Comparison of ENCODE assay signal across 11 cellular contexts in the genomic region with DNA sequence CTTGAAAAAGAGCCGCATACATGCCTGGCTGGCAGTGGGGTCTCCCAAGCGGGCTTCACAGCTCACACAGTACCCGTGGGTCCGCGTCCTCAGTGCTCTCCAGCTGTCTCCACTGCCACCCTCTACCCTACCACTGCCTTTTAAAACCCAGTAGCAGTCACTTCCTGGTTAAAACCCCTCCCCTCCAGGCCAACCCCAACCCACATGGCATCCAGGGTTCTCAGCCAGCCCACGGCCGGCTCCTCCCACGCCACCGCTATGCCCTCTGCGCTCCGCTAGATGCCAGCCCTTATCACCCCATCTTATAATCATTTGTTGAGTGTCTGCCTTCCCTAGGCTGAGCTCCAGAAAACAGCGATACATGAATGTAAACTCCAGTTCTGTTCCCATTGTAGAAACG. TPM values are rescaled to one million over a fixed set of nuclear protein-coding genes. Genes with fewer than 3 reads are reported as not detected.
DNase-seq lines count a peak whose midpoint lies in the region; ATAC-seq, FAIRE-seq and TF ChIP-seq lines count a peak whose summit lies in the region.
"Not testable (repeated sequence)": the region's sequence is repeated elsewhere in the genome, so short reads cannot be mapped to it uniquely, and the experiment has no call there.
"Had no signal": no experiment of that assay in that cellular context is flagged by ENCODE, and none has a peak within 500 bp of the region (broad histone marks: within the 10 kb centered on the region; RNA-seq: fewer than 3 reads in every experiment).

No MANE protein-coding gene starts in this region.

- H4K20me1 ChIP-seq in HepG2 (ENCODE audit: insufficient read depth, low read length), result not testable (repeated sequence)

- TF ChIP-seq EP300 in HepG2 (IDR thresholded peaks at IDR 0.05; ENCODE audit: low read depth in 2 of 2, low read length in 2 of 2); HepG2 (CRISPR knock-in tag; IDR thresholded peaks at IDR 0.05; ENCODE audit: borderline replicate concordance): not testable (repeated sequence)

- ATAC-seq in CD8-positive, alpha-beta T cell, result peak; percentile 80
- peak; percentile 67 for ATAC-seq in Panc1
- ATAC-seq in activated CD8-positive, alpha-beta T cell treated with anti-CD3 and anti-CD28 coated beads for 36 hours, result peak; percentile 69
- peak; percentile 71 for ATAC-seq in activated naive CD8-positive, alpha-beta T cell treated with anti-CD3 and anti-CD28 coated beads, Interleukin-2, amount 50 U/mL, for 24 hours
- peak; percentile 29 for ATAC-seq in Right ventricle myocardium superior (ENCODE audit: poor library complexity)
- peak; percentile 17 for ATAC-seq in HepG2
- peak; percentile 83 to 86 for ATAC-seq in naive thymus-derived CD8-positive, alpha-beta T cell
- ATAC-seq in stimulated activated naive B cell treated with anti-CD40 and anti-IgM and Interleukin-4, amounts not matched to agents 10 μg/mL and 1 μg/mL and 100 μg/mL, for 72 hours (replicated peaks), result peak; percentile 78 to 80

- H3K4me3 Mint-ChIP-seq in CD8-positive, alpha-beta T cell; activated CD8-positive, alpha-beta T cell treated with anti-CD3 and anti-CD28 coated beads for 36 hours; activated naive CD8-positive, alpha-beta T cell treated with anti-CD3 and anti-CD28 coated beads, Interleukin-2, amount 50 U/mL, for 24 hours; naive thymus-derived CD8-positive, alpha-beta T cell; stimulated activated naive B cell treated with anti-CD40 and anti-IgM and Interleukin-4, amounts not matched to agents 10 μg/mL and 1 μg/mL and 100 μg/mL, for 72 hours: not testable (repeated sequence)

- not testable (repeated sequence) for H3K4me3 ChIP-seq in CD8-positive, alpha-beta T cell (ENCODE audit: low read depth, low read length); Panc1 (ENCODE audit: low read depth in 2 of 2, low read length in 2 of 2); HepG2 (replicated peaks in 1 of 3; ENCODE audit: insufficient read depth in 1 of 3, low read depth in 2 of 3, low read length in 3 of 3)

- not testable (repeated sequence) for BruUV-seq in Panc1 (replicated peaks; lab: Mats Ljungman, UMichigan); HepG2 (replicated peaks; lab: Mats Ljungman, UMichigan)

- not testable (repeated sequence) for H3K4me2 ChIP-seq in HepG2 (ENCODE audit: low read depth, low read length)

- not testable (repeated sequence) for H3K36me3 Mint-ChIP-seq in CD8-positive, alpha-beta T cell; activated CD8-positive, alpha-beta T cell treated with anti-CD3 and anti-CD28 coated beads for 36 hours (ENCODE audit: low read depth); activated naive CD8-positive, alpha-beta T cell treated with anti-CD3 and anti-CD28 coated beads, Interleukin-2, amount 50 U/mL, for 24 hours (ENCODE audit: low read depth); naive thymus-derived CD8-positive, alpha-beta T cell; stimulated activated naive B cell treated with anti-CD40 and anti-IgM and Interleukin-4, amounts not matched to agents 10 μg/mL and 1 μg/mL and 100 μg/mL, for 72 hours

- intact Hi-C loops in CD8-positive, alpha-beta T cell (cut with DNase I, micrococcal nuclease); Panc1 (cut with micrococcal nuclease; ENCODE audit: unreplicated experiment); activated CD8-positive, alpha-beta T cell treated with anti-CD3 and anti-CD28 coated beads for 36 hours (cut with micrococcal nuclease); Right ventricle myocardium superior (cut with DNase I); HepG2 (cut with micrococcal nuclease; ENCODE audit: unreplicated experiment): not testable (repeated sequence)

- not testable (repeated sequence) for TF ChIP-seq POLR2A in HepG2 (IDR thresholded peaks at IDR 0.05; ENCODE audit: insufficient read depth in 1 of 2, low read depth in 2 of 2, low read length in 2 of 2)

- not testable (repeated sequence) for TF ChIP-seq CTCF in CD8-positive, alpha-beta T cell (IDR thresholded peaks at IDR 0.05); Panc1 (IDR thresholded peaks at IDR 0.05); activated CD8-positive, alpha-beta T cell treated with anti-CD3 and anti-CD28 coated beads for 36 hours (IDR thresholded peaks at IDR 0.05); HepG2 (CRISPR knock-in tag; IDR thresholded peaks at IDR 0.05)

- H3K27me3 Mint-ChIP-seq in CD8-positive, alpha-beta T cell (ENCODE audit: low read depth); activated CD8-positive, alpha-beta T cell treated with anti-CD3 and anti-CD28 coated beads for 36 hours; activated naive CD8-positive, alpha-beta T cell treated with anti-CD3 and anti-CD28 coated beads, Interleukin-2, amount 50 U/mL, for 24 hours; naive thymus-derived CD8-positive, alpha-beta T cell; stimulated activated naive B cell treated with anti-CD40 and anti-IgM and Interleukin-4, amounts not matched to agents 10 μg/mL and 1 μg/mL and 100 μg/mL, for 72 hours: not testable (repeated sequence)

- not testable (repeated sequence) for H3K79me2 ChIP-seq in HepG2 (ENCODE audit: insufficient read depth, low read length)

- H3K36me3 ChIP-seq in CD8-positive, alpha-beta T cell (ENCODE audit: insufficient read depth, low read length); Panc1 (ENCODE audit: control insufficient read depth, insufficient read depth, low read length); HepG2 (replicated peaks in 1 of 2; ENCODE audit: control insufficient read depth in 1 of 2, insufficient read depth in 2 of 2, low read length in 2 of 2): not testable (repeated sequence)

- not testable (repeated sequence) for H3K9me3 ChIP-seq in CD8-positive, alpha-beta T cell (ENCODE audit: low read length); Panc1 (ENCODE audit: control insufficient read depth, insufficient read depth, low read depth, low read length); HepG2 (ENCODE audit: low read length)

- H3K4me1 ChIP-seq in CD8-positive, alpha-beta T cell (ENCODE audit: insufficient read depth, low read length); Panc1 (ENCODE audit: control insufficient read depth, insufficient read depth, low read length); HepG2 (ENCODE audit: insufficient read depth, low read length): not testable (repeated sequence)

- not testable (repeated sequence) for DNase-seq in CD8-positive, alpha-beta T cell; Panc1 (ENCODE audit: low read depth, low spot score); activated CD8-positive, alpha-beta T cell treated with anti-CD3 and anti-CD28 coated beads for 36 hours; activated naive CD8-positive, alpha-beta T cell treated with anti-CD3 and anti-CD28 coated beads, Interleukin-2, amount 50 U/mL, for 24 hours; Right ventricle myocardium superior; HepG2 (ENCODE audit: low spot score); naive thymus-derived CD8-positive, alpha-beta T cell; stimulated activated naive B cell treated with anti-CD40 and anti-IgM and Interleukin-4, amounts not matched to agents 10 μg/mL and 1 μg/mL and 100 μg/mL, for 72 hours

- not testable (repeated sequence) for H3K27ac Mint-ChIP-seq in CD8-positive, alpha-beta T cell; activated CD8-positive, alpha-beta T cell treated with anti-CD3 and anti-CD28 coated beads for 36 hours; activated naive CD8-positive, alpha-beta T cell treated with anti-CD3 and anti-CD28 coated beads, Interleukin-2, amount 50 U/mL, for 24 hours; naive thymus-derived CD8-positive, alpha-beta T cell; stimulated activated naive B cell treated with anti-CD40 and anti-IgM and Interleukin-4, amounts not matched to agents 10 μg/mL and 1 μg/mL and 100 μg/mL, for 72 hours

- CTCF ChIA-PET in CD8-positive, alpha-beta T cell (lab: Charles Lee); Panc1 (lab: Charles Lee); activated CD8-positive, alpha-beta T cell treated with anti-CD3 and anti-CD28 coated beads for 36 hours (lab: Charles Lee); HepG2 (lab: Yijun Ruan, JAX; ENCODE audit: low intra/inter-chr PET ratio, low total read pairs): not testable (repeated sequence)

- H3K9me3 Mint-ChIP-seq in CD8-positive, alpha-beta T cell; activated CD8-positive, alpha-beta T cell treated with anti-CD3 and anti-CD28 coated beads for 36 hours; activated naive CD8-positive, alpha-beta T cell treated with anti-CD3 and anti-CD28 coated beads, Interleukin-2, amount 50 U/mL, for 24 hours; naive thymus-derived CD8-positive, alpha-beta T cell; stimulated activated naive B cell treated with anti-CD40 and anti-IgM and Interleukin-4, amounts not matched to agents 10 μg/mL and 1 μg/mL and 100 μg/mL, for 72 hours: not testable (repeated sequence)

- 0% methylated on average over 2 of the region's 13 CpGs for WGBS in HepG2 (ENCODE audit: low lambda C conversion rate)

- not testable (repeated sequence) for H2AFZ ChIP-seq in HepG2 (ENCODE audit: low read length)

- not testable (repeated sequence) for FAIRE-seq in HepG2 (lab: Jason Lieb, UNC)

- POLR2A ChIA-PET in CD8-positive, alpha-beta T cell (lab: Charles Lee); Panc1 (lab: Charles Lee); activated CD8-positive, alpha-beta T cell treated with anti-CD3 and anti-CD28 coated beads for 36 hours (lab: Charles Lee); HepG2 (lab: Yijun Ruan, JAX); naive thymus-derived CD8-positive, alpha-beta T cell (lab: Charles Lee): not testable (repeated sequence)

- not testable (repeated sequence) for H3K27ac ChIP-seq in CD8-positive, alpha-beta T cell (ENCODE audit: low read depth, low read length); Panc1 (ENCODE audit: low read length); HepG2 (ENCODE audit: extremely low read length, insufficient read depth, low read length)

- not testable (repeated sequence) for TF ChIP-seq RAD21 in HepG2 (CRISPR knock-in tag; IDR thresholded peaks at IDR 0.05)

- not testable (repeated sequence) for H3K9ac ChIP-seq in HepG2 (ENCODE audit: insufficient read depth, low read depth, low read length)

- in situ Hi-C loops in Panc1 (cut with HindIII; ENCODE audit: low pct_unique_long_range_greater_than_20kb, low sequenced_read_pairs); HepG2 (cut with HindIII; ENCODE audit: extremely low pct_ligation_motif_present, low pct_unique_long_range_greater_than_20kb): not testable (repeated sequence)

- not testable (repeated sequence) for H3K27me3 ChIP-seq in CD8-positive, alpha-beta T cell (ENCODE audit: insufficient read depth, low read length); Panc1 (ENCODE audit: control insufficient read depth, insufficient read depth, low read length); HepG2 (ENCODE audit: control insufficient read depth in 1 of 2, insufficient read depth in 2 of 2, low read length in 2 of 2)

- H3K4me1 Mint-ChIP-seq in CD8-positive, alpha-beta T cell (ENCODE audit: low read depth); activated CD8-positive, alpha-beta T cell treated with anti-CD3 and anti-CD28 coated beads for 36 hours (ENCODE audit: low read depth); activated naive CD8-positive, alpha-beta T cell treated with anti-CD3 and anti-CD28 coated beads, Interleukin-2, amount 50 U/mL, for 24 hours; naive thymus-derived CD8-positive, alpha-beta T cell; stimulated activated naive B cell treated with anti-CD40 and anti-IgM and Interleukin-4, amounts not matched to agents 10 μg/mL and 1 μg/mL and 100 μg/mL, for 72 hours: not testable (repeated sequence)

RNA-seq across cellular contexts. Expression of a gene that starts 37.2 kb away (rescaled TPM):
- total RNA-seq in CD8-positive, alpha-beta T cell, result under 1 TPM; 0.33 to 0.49 TPM
- total RNA-seq in Panc1 (2021; ENCODE audit: unreplicated experiment) (1.5 TPM), Right ventricle myocardium superior (0.19 TPM), HepG2 (2016; rRNA removed; fragmentation: Illumina TruSeq; extraction: Trizol) (0.38 and 0.41 TPM in 2 replicates)
- polyA plus RNA-seq in Panc1 (2012; ENCODE audit: insufficient read length), result 0.40 TPM
- total RNA-seq in activated CD8-positive, alpha-beta T cell treated with anti-CD3 and anti-CD28 coated beads for 36 hours, result under 1 TPM; 0.34 to 0.49 TPM
- total RNA-seq in HepG2 (2016; cell fraction: cytosol; rRNA removed; fragmentation: Illumina TruSeq; extraction: Trizol; ENCODE audit: low read depth), result not detected in 2 replicates
- total RNA-seq in HepG2 (2016; cell fraction: insoluble cytoplasmic fraction; rRNA removed; fragmentation: Illumina TruSeq; extraction: Trizol), result 0.16 and 0.28 TPM in 2 replicates
- total RNA-seq in HepG2 (2016; cell fraction: membrane; rRNA removed; fragmentation: Illumina TruSeq; extraction: Trizol), result 0.10 and 0.12 TPM in 2 replicates
- 0.19 and 0.22 TPM in 2 replicates for total RNA-seq in HepG2 (2016; cell fraction: nucleus; rRNA removed; fragmentation: Illumina TruSeq; extraction: Trizol)
- polyA plus RNA-seq in HepG2 (2011; rRNA removed), result 0.05 and 0.08 TPM in 2 replicates
- polyA plus RNA-seq in HepG2 (2011; cell fraction: cytosol; rRNA removed), result 0.03 and 0.04 TPM in 2 replicates
- polyA plus RNA-seq in HepG2 (2011; cell fraction: nucleus; rRNA removed), result 0.02 and 0.06 TPM in 2 replicates
- 0.04 TPM in 1 of 2 replicates, not detected in the other for polyA plus RNA-seq in HepG2 (2012)
- polyA plus RNA-seq in HepG2 (2016; cell fraction: cytosol; fragmentation: Illumina TruSeq; extraction: Trizol; ENCODE audit: low read depth), result 0.02 TPM in 1 of 2 replicates, not detected in the other
- 0.15 TPM in 1 of 2 replicates, not detected in the other for polyA plus RNA-seq in HepG2 (2016; cell fraction: insoluble cytoplasmic fraction; fragmentation: Illumina TruSeq; extraction: Trizol; ENCODE audit: low read depth)
- not detected in 2 replicates for polyA plus RNA-seq in HepG2 (2016; cell fraction: membrane; fragmentation: Illumina TruSeq; extraction: Trizol; ENCODE audit: low read depth)
- polyA plus RNA-seq in HepG2 (2016; cell fraction: nucleus; fragmentation: Illumina TruSeq; extraction: Trizol; ENCODE audit: insufficient read depth, low read depth), result 0.17 and 0.19 TPM in 2 replicates
- polyA minus RNA-seq in HepG2 (2011; rRNA and poly(A)+ RNA removed; ENCODE audit: low replicate concordance), result 0.40 and 1.8 TPM in 2 replicates
- polyA minus RNA-seq in HepG2 (2011; cell fraction: cytosol; rRNA and poly(A)+ RNA removed), result 0.18 TPM in 1 of 2 replicates, not detected in the other
- polyA minus RNA-seq in HepG2 (2011; cell fraction: nucleus; rRNA and poly(A)+ RNA removed), result 0.13 and 0.25 TPM in 2 replicates
- 1 to 10 TPM; 6.3 to 7.0 TPM for total RNA-seq in naive thymus-derived CD8-positive, alpha-beta T cell
- 1 to 10 TPM in 2 of 3 donors, under 1 TPM in 1; 0.46 to 2.1 (median 1.0) TPM for polyA plus RNA-seq in naive thymus-derived CD8-positive, alpha-beta T cell

RNA-seq across cellular contexts. Expression of a gene that starts 47.0 kb away (rescaled TPM):
- total RNA-seq in CD8-positive, alpha-beta T cell, result 1 to 10 TPM; 1.2 to 1.8 TPM
- 3.7 TPM for total RNA-seq in Panc1 (2021; ENCODE audit: unreplicated experiment)
- polyA plus RNA-seq in Panc1 (2012; ENCODE audit: insufficient read length), result 7.3 TPM
- total RNA-seq in activated CD8-positive, alpha-beta T cell treated with anti-CD3 and anti-CD28 coated beads for 36 hours, result 1 to 10 TPM; 1.2 to 2.1 TPM
- total RNA-seq in Right ventricle myocardium superior, result 0.32 TPM
- 1.4 and 3.0 TPM in 2 replicates for total RNA-seq in HepG2 (2016; rRNA removed; fragmentation: Illumina TruSeq; extraction: Trizol)
- total RNA-seq in HepG2 (2016; cell fraction: cytosol; rRNA removed; fragmentation: Illumina TruSeq; extraction: Trizol; ENCODE audit: low read depth), result 3.5 TPM in 1 of 2 replicates, not detected in the other
- 2.7 and 3.0 TPM in 2 replicates for total RNA-seq in HepG2 (2016; cell fraction: insoluble cytoplasmic fraction; rRNA removed; fragmentation: Illumina TruSeq; extraction: Trizol)
- 1.4 and 2.3 TPM in 2 replicates for total RNA-seq in HepG2 (2016; cell fraction: membrane; rRNA removed; fragmentation: Illumina TruSeq; extraction: Trizol)
- total RNA-seq in HepG2 (2016; cell fraction: nucleus; rRNA removed; fragmentation: Illumina TruSeq; extraction: Trizol), result 1.4 and 2.0 TPM in 2 replicates
- 5.6 and 7.3 TPM in 2 replicates for polyA plus RNA-seq in HepG2 (2011; rRNA removed)
- polyA plus RNA-seq in HepG2 (2011; cell fraction: cytosol; rRNA removed), result 6.6 and 8.3 TPM in 2 replicates
- 70.1 and 73.5 TPM in 2 replicates for polyA plus RNA-seq in HepG2 (2011; cell fraction: nucleus; rRNA removed)
- polyA plus RNA-seq in HepG2 (2012), result 3.3 and 5.8 TPM in 2 replicates
- 2.3 and 2.4 TPM in 2 replicates for polyA plus RNA-seq in HepG2 (2016; cell fraction: cytosol; fragmentation: Illumina TruSeq; extraction: Trizol; ENCODE audit: low read depth)
- polyA plus RNA-seq in HepG2 (2016; cell fraction: insoluble cytoplasmic fraction; fragmentation: Illumina TruSeq; extraction: Trizol; ENCODE audit: low read depth), result 2.1 and 3.1 TPM in 2 replicates
- polyA plus RNA-seq in HepG2 (2016; cell fraction: membrane; fragmentation: Illumina TruSeq; extraction: Trizol; ENCODE audit: low read depth), result 0.71 and 3.2 TPM in 2 replicates
- polyA plus RNA-seq in HepG2 (2016; cell fraction: nucleus; fragmentation: Illumina TruSeq; extraction: Trizol; ENCODE audit: insufficient read depth, low read depth), result 8.1 and 9.2 TPM in 2 replicates
- polyA minus RNA-seq in HepG2 (2011; rRNA and poly(A)+ RNA removed; ENCODE audit: low replicate concordance), result 2.3 TPM in 1 of 2 replicates, not detected in the other
- polyA minus RNA-seq in HepG2 (2011; cell fraction: cytosol; rRNA and poly(A)+ RNA removed), result 4.6 and 6.6 TPM in 2 replicates
- polyA minus RNA-seq in HepG2 (2011; cell fraction: nucleus; rRNA and poly(A)+ RNA removed), result 1.9 and 2.0 TPM in 2 replicates
- 10 to 100 TPM; 11.4 to 12.4 TPM for total RNA-seq in naive thymus-derived CD8-positive, alpha-beta T cell
- polyA plus RNA-seq in naive thymus-derived CD8-positive, alpha-beta T cell, result 1 to 10 TPM in 1 of 3 donors, under 1 TPM in 2; 0.84 to 1.2 (median 0.88) TPM

RNA-seq across cellular contexts. Expression of a gene that starts 56.6 kb away (rescaled TPM):
- total RNA-seq in CD8-positive, alpha-beta T cell, result not detected
- not detected for total RNA-seq in Panc1 (2021; ENCODE audit: unreplicated experiment)
- not detected for polyA plus RNA-seq in Panc1 (2012; ENCODE audit: insufficient read length)
- total RNA-seq in activated CD8-positive, alpha-beta T cell treated with anti-CD3 and anti-CD28 coated beads for 36 hours, result not detected
- not detected for total RNA-seq in Right ventricle myocardium superior
- not detected in 2 replicates for total RNA-seq in HepG2 (2016; rRNA removed; fragmentation: Illumina TruSeq; extraction: Trizol)
- total RNA-seq in HepG2 (2016; cell fraction: cytosol; rRNA removed; fragmentation: Illumina TruSeq; extraction: Trizol; ENCODE audit: low read depth), result not detected in 2 replicates
- not detected in 2 replicates for total RNA-seq in HepG2 (2016; cell fraction: insoluble cytoplasmic fraction; rRNA removed; fragmentation: Illumina TruSeq; extraction: Trizol)
- total RNA-seq in HepG2 (2016; cell fraction: membrane; rRNA removed; fragmentation: Illumina TruSeq; extraction: Trizol), result not detected in 2 replicates
- not detected in 2 replicates for total RNA-seq in HepG2 (2016; cell fraction: nucleus; rRNA removed; fragmentation: Illumina TruSeq; extraction: Trizol)
- polyA plus RNA-seq in HepG2 (2011; rRNA removed), result 0.12 and 0.22 TPM in 2 replicates
- 0.17 TPM in 1 of 2 replicates, not detected in the other for polyA plus RNA-seq in HepG2 (2011; cell fraction: cytosol; rRNA removed)
- polyA plus RNA-seq in HepG2 (2011; cell fraction: nucleus; rRNA removed), result 0.66 and 0.74 TPM in 2 replicates
- polyA plus RNA-seq in HepG2 (2012), result not detected in 2 replicates
- not detected in 2 replicates for polyA plus RNA-seq in HepG2 (2016; cell fraction: cytosol; fragmentation: Illumina TruSeq; extraction: Trizol; ENCODE audit: low read depth)
- polyA plus RNA-seq in HepG2 (2016; cell fraction: insoluble cytoplasmic fraction; fragmentation: Illumina TruSeq; extraction: Trizol; ENCODE audit: low read depth), result not detected in 2 replicates
- not detected in 2 replicates for polyA plus RNA-seq in HepG2 (2016; cell fraction: membrane; fragmentation: Illumina TruSeq; extraction: Trizol; ENCODE audit: low read depth)
- polyA plus RNA-seq in HepG2 (2016; cell fraction: nucleus; fragmentation: Illumina TruSeq; extraction: Trizol; ENCODE audit: insufficient read depth, low read depth), result not detected in 2 replicates
- polyA minus RNA-seq in HepG2 (2011; rRNA and poly(A)+ RNA removed; ENCODE audit: low replicate concordance), result not detected in 2 replicates
- not detected in 2 replicates for polyA minus RNA-seq in HepG2 (2011; cell fraction: cytosol; rRNA and poly(A)+ RNA removed)
- polyA minus RNA-seq in HepG2 (2011; cell fraction: nucleus; rRNA and poly(A)+ RNA removed), result not detected in 2 replicates
- not detected for total RNA-seq in naive thymus-derived CD8-positive, alpha-beta T cell
- under 1 TPM in 1 of 3 donors, not detected in 2; 0.49 TPM for polyA plus RNA-seq in naive thymus-derived CD8-positive, alpha-beta T cell
- total RNA-seq: CD8-positive, alpha-beta memory T cell; LHCN-M2 had no signal
- polyA plus RNA-seq: BJ; CD8-positive, alpha-beta memory T cell had no signal

Comparison
In these comparisons a context has a peak if more than half of its experiments do, and no peak if none do; other contexts are left out.
1. ATAC-seq: peak in every context shown above with its lines; median percentile 84 in naive thymus-derived CD8-positive, alpha-beta T cell; 80 in CD8-positive, alpha-beta T cell; 79 in stimulated activated naive B cell treated with anti-CD40 and anti-IgM and Interleukin-4, amounts not matched to agents 10 μg/mL and 1 μg/mL and 100 μg/mL, for 72 hours; 71 in activated naive CD8-positive, alpha-beta T cell treated with anti-CD3 and anti-CD28 coated beads, Interleukin-2, amount 50 U/mL, for 24 hours; 69 in activated CD8-positive, alpha-beta T cell treated with anti-CD3 and anti-CD28 coated beads for 36 hours; 67 in Panc1; 29 in Right ventricle myocardium superior; 17 in HepG2.